Comparison of ENCODE assay signal across 23 cellular contexts in genomic region chr10:132586731-132587130, GRCh38. TPM values are rescaled to one million over a fixed set of nuclear protein-coding genes. Genes with fewer than 3 reads are reported as not detected.
DNase-seq lines count a peak whose midpoint lies in the region; ATAC-seq and TF ChIP-seq lines count a peak whose summit lies in the region.
"Had no signal": no experiment of that assay in that cellular context is flagged by ENCODE, and none has a peak within 500 bp of the region (broad histone marks: within the 10 kb centered on the region; RNA-seq: fewer than 3 reads in every experiment).

No MANE protein-coding gene starts in this region.

- H2BK5ac ChIP-seq in trophoblast cell (ENCODE audit: low read depth, low read length, poor library complexity): no peak overlapping the region

- H2BK120ac ChIP-seq in trophoblast cell (ENCODE audit: insufficient read depth, low read length, poor library complexity): no peak overlapping the region

- no peak overlapping the region for H2AFZ ChIP-seq in trophoblast cell (ENCODE audit: insufficient read depth, low read length, poor library complexity)

- H3K4me1 ChIP-seq in ascending aorta (peaks cover 28 to 34% of the 10 kb centered on the region in 2 donors), sigmoid colon (peaks cover 0 to 94% (median 83%) of the 10 kb centered on the region in 4 donors), trophoblast cell (ENCODE audit: control insufficient read depth in 1 of 2, insufficient read depth in 2 of 2, low read length in 2 of 2) (peaks cover 5 to 14% of the 10 kb centered on the region in 2 experiments)

- H3K9me3 Mint-ChIP-seq in Calu3 (ENCODE audit: low read depth, unreplicated experiment) (no peaks in the 10 kb centered on the region), memory B cell (no peaks in the 10 kb centered on the region)

- no peak overlapping the region for H3K4me2 ChIP-seq in trophoblast cell (ENCODE audit: low read length)
- H3K4me2 ChIP-seq: KMS-11 had no signal

- no peak overlapping the region for H3K4me3 Mint-ChIP-seq in Calu3 (ENCODE audit: low read depth, unreplicated experiment)
- peak overlapping the region; percentile 17 for H3K4me3 Mint-ChIP-seq in memory B cell
- H3K4me3 Mint-ChIP-seq: activated CD8-positive, alpha-beta T cell treated with anti-CD3 and anti-CD28 coated beads, Interleukin-2, amount 10 ng/mL, durations not matched to agents 7 days and 5 days had no signal

- intact Hi-C loops in Calu3 (cut with micrococcal nuclease; ENCODE audit: unreplicated experiment) (no loop called here), ascending aorta (cut with DNase I) (no loop called here), sigmoid colon (cut with DNase I) (no loop called here)

- H3K4me3 ChIP-seq in ascending aorta (no peak overlapping the region), sigmoid colon (no peak overlapping the region), trophoblast cell (ENCODE audit: low read depth, low read length) (no peak overlapping the region)
- H3K4me3 ChIP-seq: cardiac muscle cell had no signal

- TF ChIP-seq POLR2A in sigmoid colon (IDR thresholded peaks at IDR 0.05): no peak

- TF ChIP-seq EP300 in sigmoid colon (IDR thresholded peaks at IDR 0.05): no peak

- H3K27ac ChIP-seq in ascending aorta: peak overlapping the region; percentile 42 to 84
- H3K27ac ChIP-seq in sigmoid colon: peak overlapping the region; percentile 71 to 84 (median 80)
- H3K27ac ChIP-seq in trophoblast cell (ENCODE audit: low read depth, low read length): no peak overlapping the region
- H3K27ac ChIP-seq: KMS-11 had no signal

- DNase-seq in Calu3 (no peak), ascending aorta (ENCODE audit: low spot score in 2 of 2) (peak in 1 of 2 donors; percentile 62), memory B cell (ENCODE audit: low spot score in 2 of 2) (no peak), sigmoid colon (peak; percentile 60), trophoblast cell (no peak), mucosa of gallbladder (ENCODE audit: low spot score) (no peak), C1 segment of cervical spinal cord (lab: John Stamatoyannopoulos, UW) (no peak)
- DNase-seq: activated CD4-positive, CD25-positive, alpha-beta regulatory T cell treated with anti-CD3 and anti-CD28 coated beads, Interleukin-2, amount 50 U/mL, for 72 hours; activated CD8-positive, alpha-beta T cell treated with anti-CD3 and anti-CD28 coated beads, Interleukin-2, amount 10 ng/mL, durations not matched to agents 7 days and 5 days; amygdala; GF-D8; hippocampal formation; islet precursor cell; NCI-H1048; NCI-H1930; NCI-H226; OCI-M1; SHP77; SW 1271 had no signal

- H3K27me3 Mint-ChIP-seq in Calu3 (ENCODE audit: unreplicated experiment) (no peaks in the 10 kb centered on the region), memory B cell (no peaks in the 10 kb centered on the region)

- 95 to 96% methylated on average over 22 of the region's 22 CpGs for WGBS in sigmoid colon, 2 donors
- no CpG with 5 or more reads among the region's 22 CpGs for WGBS in trophoblast cell (ENCODE audit: extremely low coverage, insufficient coverage, insufficient read length)

- H3K14ac ChIP-seq in trophoblast cell (ENCODE audit: low read length): no peak overlapping the region

- H3K9ac ChIP-seq in trophoblast cell (ENCODE audit: low read length): no peak overlapping the region
- H3K9ac ChIP-seq: KMS-11 had no signal

- H3K27me3 ChIP-seq in ascending aorta (no peaks in the 10 kb centered on the region), sigmoid colon (no peaks in the 10 kb centered on the region), trophoblast cell (ENCODE audit: insufficient read depth, low read length) (no peaks in the 10 kb centered on the region)
- H3K27me3 ChIP-seq: cardiac muscle cell had no signal

- no peak overlapping the region for H3K4ac ChIP-seq in trophoblast cell (ENCODE audit: low read depth, low read length)

- no peak overlapping the region for H3K23ac ChIP-seq in trophoblast cell (ENCODE audit: low read length)

- no peaks in the 10 kb centered on the region for H3K79me1 ChIP-seq in trophoblast cell (ENCODE audit: low read length)

- no peak overlapping the region for H4K91ac ChIP-seq in trophoblast cell (ENCODE audit: low read depth, low read length)

- H3K9me3 ChIP-seq in ascending aorta (no peaks in the 10 kb centered on the region), sigmoid colon (no peaks in the 10 kb centered on the region), trophoblast cell (ENCODE audit: insufficient read depth, low read depth, low read length) (peaks cover 4% of the 10 kb centered on the region)

- H3K27ac Mint-ChIP-seq in Calu3 (ENCODE audit: unreplicated experiment) (peak overlapping the region; percentile 54), memory B cell (peak overlapping the region; percentile 65)

- H4K12ac ChIP-seq in trophoblast cell (ENCODE audit: low read depth, low read length): no peak overlapping the region

- H3K79me2 ChIP-seq in trophoblast cell (ENCODE audit: control insufficient read depth, insufficient read depth, low read length, poor library complexity): peaks cover 2% of the 10 kb centered on the region

- H2BK12ac ChIP-seq in trophoblast cell (ENCODE audit: low read length): no peak overlapping the region

- TF ChIP-seq CTCF in Calu3 (IDR thresholded peaks at IDR 0.05; ENCODE audit: unreplicated experiment) (no peak), ascending aorta (IDR thresholded peaks at IDR 0.05) (no peak), sigmoid colon (IDR thresholded peaks at IDR 0.05) (no peak)

- ATAC-seq in memory B cell (ENCODE audit: low read depth): no peak
- no peak for ATAC-seq in GM21786 (IDR thresholded peaks at IDR 0.05; ENCODE audit: unreplicated experiment)
- ATAC-seq: activated CD8-positive, alpha-beta T cell treated with anti-CD3 and anti-CD28 coated beads, Interleukin-2, amount 10 ng/mL, durations not matched to agents 7 days and 5 days; HCT116 had no signal

- H2AK5ac ChIP-seq in trophoblast cell (ENCODE audit: low read length): no peak overlapping the region

- H3K36me3 ChIP-seq in ascending aorta: no peaks in the 10 kb centered on the region
- no peaks in the 10 kb centered on the region for H3K36me3 ChIP-seq in sigmoid colon
- H3K36me3 ChIP-seq in trophoblast cell (ENCODE audit: control insufficient read depth in 1 of 2, insufficient read depth in 2 of 2, low read length in 2 of 2): peaks cover 0 to 2% of the 10 kb centered on the region in 2 experiments
- H3K36me3 ChIP-seq: cardiac muscle cell had no signal

- H3K18ac ChIP-seq in trophoblast cell (ENCODE audit: low read length): no peak overlapping the region

- CTCF ChIA-PET in Calu3 (lab: Charles Lee): no interaction called here

- H3K36me3 Mint-ChIP-seq in Calu3 (ENCODE audit: insufficient read depth, unreplicated experiment) (peaks cover 14% of the 10 kb centered on the region), memory B cell (peaks cover 13% of the 10 kb centered on the region)

- H3K4me1 Mint-ChIP-seq in Calu3 (ENCODE audit: low read depth, unreplicated experiment): peaks cover 14% of the 10 kb centered on the region
- peaks cover 36% of the 10 kb centered on the region for H3K4me1 Mint-ChIP-seq in memory B cell

- no peak overlapping the region for H4K8ac ChIP-seq in trophoblast cell (ENCODE audit: low read depth, low read length)

- no TSS peak for BruUV-seq in Calu3 (replicated peaks; lab: Mats Ljungman, UMichigan)

RNA-seq across cellular contexts. Expression of gene INPP5A, which starts 49.1 kb away (rescaled TPM):
- total RNA-seq in Calu3 (2022) (16.5 and 16.6 TPM in 2 replicates), ascending aorta (81.2 TPM), sigmoid colon (100 to 1,000 TPM; 100 to 132 (median 112) TPM), mucosa of gallbladder (44.4 TPM)
- 10 to 100 TPM; 17.6 to 21.0 (median 20.3) TPM for polyA plus RNA-seq in sigmoid colon
- 25.7 and 25.9 TPM in 2 replicates for polyA plus RNA-seq in trophoblast cell (2013)
